Comparison of ENCODE assay signal across 20 cellular contexts in genomic region chr3:150504473-150504872, GRCh38. TPM values are rescaled to one million over a fixed set of nuclear protein-coding genes. Genes with fewer than 3 reads are reported as not detected.
A peak's percentile ranks its signal among the peaks of the same experiment; 100 is the strongest.
DNase-seq lines count a peak whose midpoint lies in the region; FAIRE-seq and TF ChIP-seq lines count a peak whose summit lies in the region.
"Had no signal": no experiment of that assay in that cellular context is flagged by ENCODE, and none has a peak within 500 bp of the region (broad histone marks: within the 10 kb centered on the region; RNA-seq: fewer than 3 reads in every experiment).

No MANE protein-coding gene starts in this region.

- peak overlapping the region; percentile 7 for H3K4me2 ChIP-seq in endothelial cell of umbilical vein (ENCODE audit: insufficient read depth, low read length)
- no peak overlapping the region for H3K4me2 ChIP-seq in smooth muscle cell
- H3K4me2 ChIP-seq: BLaER1, GM23338 had no signal

- BruUV-seq in endothelial cell of umbilical vein (replicated peaks; lab: Mats Ljungman, UMichigan), result no TSS peak

- DNase-seq in dermis blood vessel endothelial cell (peak; percentile 71), endothelial cell of umbilical vein (ENCODE audit: low read depth, low spot score) (peak; percentile 67), pulmonary artery endothelial cell (ENCODE audit: low read depth, low spot score) (peak; percentile 26), smooth muscle cell (lab: John Stamatoyannopoulos, UW; ENCODE audit: unreplicated experiment) (no peak), middle frontal gyrus (ENCODE audit: extremely low spot score, low spot score) (no peak), GM12892 (ENCODE audit: insufficient read length) (no peak)
- DNase-seq in activated naive CD8-positive, alpha-beta T cell treated with anti-CD3 and anti-CD28 coated beads for 36 hours, result no peak
- DNase-seq: Caco-2; CD4-positive, CD25-positive, alpha-beta regulatory T cell; CD8-positive, alpha-beta T cell; DMS153; DND-41; HFFc6 had no signal

- TF ChIP-seq CTCF in endothelial cell of umbilical vein (IDR thresholded peaks at IDR 0.05; ENCODE audit: extremely low read depth in 1 of 2, insufficient read depth in 1 of 2, low read depth in 1 of 2, low read length in 2 of 2) (no peak), smooth muscle cell (IDR thresholded peaks at IDR 0.05; ENCODE audit: borderline replicate concordance, insufficient read depth, poor library complexity, severe bottlenecking) (no peak)

- H3K4me1 Mint-ChIP-seq in activated naive CD8-positive, alpha-beta T cell treated with anti-CD3 and anti-CD28 coated beads for 36 hours, result peaks cover 13% of the 10 kb centered on the region
- H3K4me1 Mint-ChIP-seq: B cell; CD4-positive, CD25-positive, alpha-beta regulatory T cell; GM23338 had no signal

- H3K27me3 Mint-ChIP-seq in activated naive CD8-positive, alpha-beta T cell treated with anti-CD3 and anti-CD28 coated beads for 36 hours, result peaks cover 17% of the 10 kb centered on the region

- H3K4me1 ChIP-seq in endothelial cell of umbilical vein (ENCODE audit: control insufficient read depth, extremely low read depth, insufficient read depth, low read length) (peaks cover 20% of the 10 kb centered on the region), smooth muscle cell (ENCODE audit: low read depth) (no peaks in the 10 kb centered on the region)
- H3K4me1 ChIP-seq: BLaER1, Caco-2, HAP-1 had no signal

- H3K27ac ChIP-seq in endothelial cell of umbilical vein (ENCODE audit: insufficient read depth, low read depth, low read length) (peak overlapping the region; percentile 65), smooth muscle cell (ENCODE audit: low read depth) (no peak overlapping the region)
- H3K27ac ChIP-seq: BLaER1, C4-2B had no signal

- dilution Hi-C loops in endothelial cell of umbilical vein (cut with MboI; ENCODE audit: extremely low pct_ligation_motif_present, low sequenced_read_pairs), result no loop called here

- H3F3A ChIP-seq in smooth muscle cell (ENCODE audit: low read depth), result no peaks in the 10 kb centered on the region

- peaks cover 11% of the 10 kb centered on the region for H3K9me3 Mint-ChIP-seq in activated naive CD8-positive, alpha-beta T cell treated with anti-CD3 and anti-CD28 coated beads for 36 hours

- H4K20me1 ChIP-seq in endothelial cell of umbilical vein (replicated peaks; ENCODE audit: control insufficient read depth, extremely low read depth, insufficient read depth, low read length) (no peaks in the 10 kb centered on the region), smooth muscle cell (ENCODE audit: low read depth) (no peaks in the 10 kb centered on the region)
- H4K20me1 ChIP-seq: BLaER1 had no signal

- WGBS in smooth muscle cell (ENCODE audit: low lambda C conversion rate), result 92% methylated on average over 3 of the region's 3 CpGs

- CTCF ChIA-PET in endothelial cell of umbilical vein (lab: Charles Lee), result interaction anchor here (0.6 to 2.6 kb wide), 10 partner anchors 8 to 321 kb away, joined by 3 to 19 read pairs (median 4); partner anchors contain the start of genes EIF2A and SERP1

- no peak overlapping the region for H3K9ac ChIP-seq in endothelial cell of umbilical vein (replicated peaks; ENCODE audit: extremely low read depth, insufficient read depth, low read length)
- H3K9ac ChIP-seq in smooth muscle cell (ENCODE audit: low read depth), result no peak overlapping the region
- H3K9ac ChIP-seq: BLaER1 had no signal

- H3K27me3 ChIP-seq in endothelial cell of umbilical vein (ENCODE audit: control insufficient read depth in 2 of 2, insufficient read depth in 2 of 2, low read length in 2 of 2) (no peaks in the 10 kb centered on the region), smooth muscle cell (ENCODE audit: low read depth) (no peaks in the 10 kb centered on the region)
- H3K27me3 ChIP-seq: BLaER1 had no signal

- no peak overlapping the region for H3K4me3 Mint-ChIP-seq in activated naive CD8-positive, alpha-beta T cell treated with anti-CD3 and anti-CD28 coated beads for 36 hours
- H3K4me3 Mint-ChIP-seq: B cell; CD4-positive, CD25-positive, alpha-beta regulatory T cell; CD8-positive, alpha-beta T cell; GM23338; HFFc6 had no signal

- intact Hi-C loops in endothelial cell of umbilical vein (cut with micrococcal nuclease), result no loop called here

- H3K9me1 ChIP-seq in endothelial cell of umbilical vein (replicated peaks; ENCODE audit: control insufficient read depth, extremely low read depth, insufficient read depth, low read length), result no peaks in the 10 kb centered on the region

- H3K36me3 ChIP-seq in endothelial cell of umbilical vein (ENCODE audit: control insufficient read depth in 2 of 2, extremely low read depth in 1 of 2, insufficient read depth in 2 of 2, low read length in 2 of 2) (no peaks in the 10 kb centered on the region), smooth muscle cell (ENCODE audit: low read depth) (no peaks in the 10 kb centered on the region)
- H3K36me3 ChIP-seq: BLaER1, HAP-1 had no signal

- peak; percentile 97 for FAIRE-seq in endothelial cell of umbilical vein (lab: Jason Lieb, UNC)
- no peak for FAIRE-seq in GM12892 (lab: Jason Lieb, UNC)
- FAIRE-seq: G401.6, H54 had no signal

- H3K27ac Mint-ChIP-seq in activated naive CD8-positive, alpha-beta T cell treated with anti-CD3 and anti-CD28 coated beads for 36 hours, result no peak overlapping the region
- H3K27ac Mint-ChIP-seq: B cell; CD4-positive, CD25-positive, alpha-beta regulatory T cell; CD8-positive, alpha-beta T cell; GM23338; HFFc6 had no signal

- H3K4me3 ChIP-seq in endothelial cell of umbilical vein (replicated peaks in 1 of 3; ENCODE audit: insufficient read depth in 1 of 3, low read depth in 1 of 3, low read length in 3 of 3) (no peak overlapping the region), smooth muscle cell (no peak overlapping the region)
- H3K4me3 ChIP-seq: BLaER1, GM23338, HAP-1 had no signal

- H2AFZ ChIP-seq in endothelial cell of umbilical vein (ENCODE audit: low read depth, low read length) (no peak overlapping the region), smooth muscle cell (ENCODE audit: low read depth) (no peak overlapping the region)

- no peaks in the 10 kb centered on the region for H3K9me3 ChIP-seq in endothelial cell of umbilical vein (replicated peaks; ENCODE audit: control insufficient read depth, insufficient read depth, low read length)
- H3K9me3 ChIP-seq in smooth muscle cell (replicated peaks; ENCODE audit: low read depth), result no peaks in the 10 kb centered on the region

- H3K36me3 Mint-ChIP-seq in activated naive CD8-positive, alpha-beta T cell treated with anti-CD3 and anti-CD28 coated beads for 36 hours, result peaks cover 9% of the 10 kb centered on the region
- H3K36me3 Mint-ChIP-seq: CD8-positive, alpha-beta T cell had no signal

- TF ChIP-seq POLR2A in endothelial cell of umbilical vein (IDR thresholded peaks at IDR 0.05; ENCODE audit: low read depth, low read length) (no peak), GM12892 (IDR thresholded peaks at IDR 0.05; ENCODE audit: low read depth, low read length) (no peak)

- H3K79me2 ChIP-seq in endothelial cell of umbilical vein (ENCODE audit: control insufficient read depth, insufficient read depth, low read length), result no peaks in the 10 kb centered on the region
- no peaks in the 10 kb centered on the region for H3K79me2 ChIP-seq in smooth muscle cell (ENCODE audit: low read depth)

- POLR2A ChIA-PET in endothelial cell of umbilical vein (lab: Charles Lee), result no interaction called here

TF ChIP-seq in endothelial cell of umbilical vein, 7 proteins besides CTCF, POLR2A, EP300 and RAD21:
- TF ChIP-seq POLR2AphosphoS5 (IDR thresholded peaks at IDR 0.05; ENCODE audit: insufficient read depth, low read depth, low read length), result peak; percentile 59
- TF ChIP-seq MAX (IDR thresholded peaks at IDR 0.05; ENCODE audit: insufficient read depth, insufficient read length), result no peak
- peak; percentile 36 for TF ChIP-seq FOS (IDR thresholded peaks at IDR 0.05; ENCODE audit: borderline replicate concordance, insufficient read depth, low read length)
- peak; percentile 36 for TF ChIP-seq GATA2 (IDR thresholded peaks at IDR 0.05; ENCODE audit: insufficient read depth, insufficient read length, low read depth, low read length)

RNA-seq across cellular contexts. Expression of gene SERP1, which starts 41.8 kb away (rescaled TPM):
- total RNA-seq in dermis blood vessel endothelial cell, result 169 and 248 TPM in 2 replicates
- total RNA-seq in endothelial cell of umbilical vein, result 81.7 and 82.0 TPM in 2 replicates
- 103 and 135 TPM in 2 replicates for polyA plus RNA-seq in endothelial cell of umbilical vein
- 49.2 and 72.4 TPM in 2 replicates for polyA plus RNA-seq in endothelial cell of umbilical vein (2011; cell fraction: cytosol; rRNA removed)
- 52.3 and 63.3 TPM in 2 replicates for polyA plus RNA-seq in endothelial cell of umbilical vein (2011; cell fraction: nucleus; rRNA removed)
- polyA plus RNA-seq in endothelial cell of umbilical vein (2012), result 71.0 and 81.6 TPM in 2 replicates
- polyA minus RNA-seq in endothelial cell of umbilical vein, result 43.5 and 53.5 TPM in 2 replicates
- 151 TPM for polyA minus RNA-seq in endothelial cell of umbilical vein (2011; cell fraction: cytosol; rRNA and poly(A)+ RNA removed)
- 68.3 and 77.8 TPM in 2 replicates for polyA minus RNA-seq in endothelial cell of umbilical vein (2011; cell fraction: nucleus; rRNA and poly(A)+ RNA removed)
- total RNA-seq in pulmonary artery endothelial cell, result 187 and 198 TPM in 2 replicates
- total RNA-seq in smooth muscle cell, result 268 TPM in 2 replicates
- polyA plus RNA-seq in smooth muscle cell, result 202 and 247 TPM in 2 replicates
- polyA plus RNA-seq in GM12892 (2012; ENCODE audit: missing spikeins), result 83.7 TPM
- total RNA-seq in activated naive CD8-positive, alpha-beta T cell treated with anti-CD3 and anti-CD28 coated beads for 36 hours, result 100 to 1,000 TPM; 121 to 123 TPM

RNA-seq across cellular contexts. Expression of gene EIF2A, which starts 42.1 kb away (rescaled TPM):
- total RNA-seq in dermis blood vessel endothelial cell (272 and 304 TPM in 2 replicates), endothelial cell of umbilical vein (97.6 and 104 TPM in 2 replicates), pulmonary artery endothelial cell (219 and 267 TPM in 2 replicates), smooth muscle cell (155 and 166 TPM in 2 replicates)
- polyA plus RNA-seq in endothelial cell of umbilical vein (55.3 and 85.2 TPM in 2 replicates), smooth muscle cell (34.0 and 44.1 TPM in 2 replicates)
- polyA plus RNA-seq in endothelial cell of umbilical vein (2011; cell fraction: cytosol; rRNA removed), result 141 and 145 TPM in 2 replicates
- 119 and 137 TPM in 2 replicates for polyA plus RNA-seq in endothelial cell of umbilical vein (2011; cell fraction: nucleus; rRNA removed)
- 59.6 and 74.1 TPM in 2 replicates for polyA plus RNA-seq in endothelial cell of umbilical vein (2012)
- 70.2 and 78.8 TPM in 2 replicates for polyA minus RNA-seq in endothelial cell of umbilical vein
- polyA minus RNA-seq in endothelial cell of umbilical vein (2011; cell fraction: cytosol; rRNA and poly(A)+ RNA removed), result 80.3 TPM
- polyA minus RNA-seq in endothelial cell of umbilical vein (2011; cell fraction: nucleus; rRNA and poly(A)+ RNA removed), result 85.4 and 129 TPM in 2 replicates
- polyA plus RNA-seq in GM12892 (2012; ENCODE audit: missing spikeins), result 131 TPM
- total RNA-seq in activated naive CD8-positive, alpha-beta T cell treated with anti-CD3 and anti-CD28 coated beads for 36 hours, result 100 to 1,000 TPM; 147 to 149 TPM

Comparison
In these comparisons a context has a peak if more than half of its experiments do, and no peak if none do; other contexts are left out.
1. DNase-seq: peak in dermis blood vessel endothelial cell (single experiment), endothelial cell of umbilical vein (single experiment) and pulmonary artery endothelial cell (single experiment); none in smooth muscle cell (single experiment), middle frontal gyrus (single experiment), GM12892 (single experiment) and activated naive CD8-positive, alpha-beta T cell treated with anti-CD3 and anti-CD28 coated beads for 36 hours (single experiment).